In the genomic region with DNA sequence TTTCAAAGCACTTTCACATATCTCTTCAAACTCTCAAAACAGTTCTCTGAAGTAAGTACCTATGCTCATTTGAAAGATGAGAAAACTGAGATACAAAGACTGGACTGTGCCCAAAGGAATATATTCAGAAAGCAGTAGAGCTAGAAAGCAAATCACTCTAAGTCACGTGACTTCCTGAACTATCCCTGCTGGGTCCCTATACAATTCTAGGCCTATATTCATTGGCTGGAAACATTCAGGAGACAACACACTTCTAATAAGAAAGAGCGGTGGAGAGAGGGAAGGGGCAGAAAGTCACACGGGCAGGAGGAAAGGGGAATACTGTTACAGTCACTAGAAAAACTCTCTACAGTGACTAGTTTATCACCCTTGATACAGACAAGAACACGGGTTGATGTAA, we compare ENCODE assay signal across 18 cellular contexts.
DNase-seq lines count a peak whose midpoint lies in the region; ATAC-seq, FAIRE-seq and TF ChIP-seq lines count a peak whose summit lies in the region.
"Had no signal": no experiment of that assay in that cellular context is flagged by ENCODE, and none has a peak within 500 bp of the region (broad histone marks: within the 10 kb centered on the region; RNA-seq: fewer than 3 reads in every experiment).

No MANE protein-coding gene starts in this region.

- no peak overlapping the region for H3K4ac ChIP-seq in H1 (replicated peaks; ENCODE audit: insufficient read length, low read depth, low read length)

- no peaks in the 10 kb centered on the region; the same call in 1 of the 2 replicates for H3K36me3 ChIP-seq in GM23338 (ENCODE audit: insufficient read depth)
- no peaks in the 10 kb centered on the region for H3K36me3 ChIP-seq in H1 (ENCODE audit: control insufficient read depth in 2 of 4, insufficient read depth in 4 of 4, low read length in 3 of 4)

- WGBS in H1 (ENCODE audit: extremely low coverage in 1 of 2, insufficient coverage in 1 of 2, insufficient read length in 1 of 2, insufficient replicate concordance in 2 of 2, low coverage in 1 of 2, low lambda C conversion rate in 2 of 2, missing lambda C conversion rate in 1 of 2), 2 experiments: 77% methylated on average over 4 of the region's 4 CpGs; no CpG with 5 or more reads in 1 of the 2 experiments

- no peak overlapping the region for H4K8ac ChIP-seq in H1 (ENCODE audit: extremely low read depth, insufficient read depth, low read length)

- FAIRE-seq in H1 (lab: Jason Lieb, UNC): peak; percentile 58
- FAIRE-seq: D721Med, G401.6, GM12892, H54, HTR-8/SVneo had no signal

- H3K27ac ChIP-seq in GM23338 (ENCODE audit: low read depth): no peak overlapping the region
- H3K27ac ChIP-seq in H1 (ENCODE audit: low read depth, low read length): no peak overlapping the region
- H3K27ac ChIP-seq: C4-2B had no signal

- H2AFZ ChIP-seq in GM23338 (no peak overlapping the region), H1 (ENCODE audit: low read length) (no peak overlapping the region)

- H3K4me3 ChIP-seq in GM23338 (no peak overlapping the region), H1 (ENCODE audit: extremely low read depth in 1 of 4, insufficient read depth in 2 of 4, low read depth in 3 of 4, low read length in 4 of 4) (no peak overlapping the region)

- no peak overlapping the region for H2BK15ac ChIP-seq in H1 (ENCODE audit: low read length)

- H3K4me3 Mint-ChIP-seq in GM23338 (no peak overlapping the region), WTC11 (no peak overlapping the region)
- H3K4me3 Mint-ChIP-seq: CD4-positive, alpha-beta T cell; HFFc6 had no signal

- H3K4me2 ChIP-seq in GM23338: no peak overlapping the region
- no peak overlapping the region for H3K4me2 ChIP-seq in H1 (ENCODE audit: insufficient read depth in 1 of 2, low read depth in 2 of 2, low read length in 2 of 2)

- H4K91ac ChIP-seq in H1 (replicated peaks; ENCODE audit: insufficient read length, low read length): no peak overlapping the region

- H2BK12ac ChIP-seq in H1 (ENCODE audit: low read depth, low read length): no peak overlapping the region

- H3K36me3 Mint-ChIP-seq in GM23338 (ENCODE audit: low read depth): no peaks in the 10 kb centered on the region
- H3K36me3 Mint-ChIP-seq in WTC11: no peaks in the 10 kb centered on the region

- H3K18ac ChIP-seq in H1 (ENCODE audit: extremely low read depth, low read length): no peak overlapping the region

- no peak for TF ChIP-seq RAD21 in H1 (IDR thresholded peaks at IDR 0.05 in 1 of 2, conservative IDR thresholded peaks at IDR 0.05 in 1 of 2; ENCODE audit: low read depth in 2 of 2, low read length in 2 of 2)

- no peaks in the 10 kb centered on the region for H3K9me3 ChIP-seq in H1 (ENCODE audit: insufficient read depth in 2 of 2, low read depth in 1 of 2, low read length in 1 of 2)
- H3K9me3 ChIP-seq: Caco-2 had no signal

- H3K14ac ChIP-seq in H1 (ENCODE audit: insufficient read length): no peak overlapping the region

- POLR2A ChIA-PET in WTC11 (lab: Charles Lee): no interaction called here
- POLR2A ChIA-PET in H1 (lab: Charles Lee; ENCODE audit: partially characterized antibody): no interaction called here

- H3F3A ChIP-seq in GM23338 (replicated peaks; ENCODE audit: low read depth): no peaks in the 10 kb centered on the region

- no peak for DNase-seq in GM23338 (ENCODE audit: low spot score)
- no peak for DNase-seq in WTC11 (ENCODE audit: low spot score)
- DNase-seq in H1 (ENCODE audit: low read depth in 1 of 2, low spot score in 2 of 2): no peak
- DNase-seq in NCI-H1694 treated with DMSO at 0.1 percent for 48 hours (lab: John Stamatoyannopoulos, UW): no peak
- DNase-seq: Caco-2; CD4-positive, alpha-beta T cell; HFFc6; IMR-90; Karpas-422 had no signal

- H2BK20ac ChIP-seq in H1 (ENCODE audit: low read length): no peak overlapping the region

- H3K9me3 Mint-ChIP-seq in GM23338 (no peaks in the 10 kb centered on the region; the same call in 2 of the 3 replicates), WTC11 (no peaks in the 10 kb centered on the region)
- H3K9me3 Mint-ChIP-seq: CD4-positive, alpha-beta T cell; HFFc6 had no signal

- CTCF ChIA-PET in WTC11 (lab: Charles Lee) (no interaction called here), H1 (lab: Charles Lee; ENCODE audit: partially characterized antibody) (interaction anchor here (1.3 kb wide), 1 partner anchor 10 kb away, joined by 4 read pairs; no protein-coding TSS in a partner anchor)

- H3K79me1 ChIP-seq in H1 (ENCODE audit: low read depth, low read length): no peaks in the 10 kb centered on the region

- H3K27ac Mint-ChIP-seq in GM23338 (no peak overlapping the region), WTC11 (peak overlapping the region; percentile 8; the same call in 1 of the 2 replicates)
- H3K27ac Mint-ChIP-seq: CD4-positive, alpha-beta T cell; HFFc6 had no signal

- no peak overlapping the region for H3K23ac ChIP-seq in H1 (ENCODE audit: insufficient read length)

- H2BK5ac ChIP-seq in H1 (ENCODE audit: low read depth, low read length): no peak overlapping the region

- no peak for TF ChIP-seq POLR2A in H1 (IDR thresholded peaks at IDR 0.05; ENCODE audit: control extremely low read depth in 1 of 2, low read depth in 2 of 2, low read length in 2 of 2)

- no peak overlapping the region for H2AK5ac ChIP-seq in H1 (ENCODE audit: low read depth, low read length)

- no peak overlapping the region for H4K5ac ChIP-seq in H1 (ENCODE audit: insufficient read length, low read depth, low read length)

- H2BK120ac ChIP-seq in H1 (replicated peaks; ENCODE audit: low read depth, low read length): no peak overlapping the region

- H3K4me1 Mint-ChIP-seq in GM23338: peaks cover 15% of the 10 kb centered on the region
- peaks cover 15% of the 10 kb centered on the region for H3K4me1 Mint-ChIP-seq in WTC11

- H3K4me1 ChIP-seq in GM23338 (ENCODE audit: insufficient read depth): no peaks in the 10 kb centered on the region
- no peaks in the 10 kb centered on the region for H3K4me1 ChIP-seq in H1 (replicated peaks in 1 of 4; ENCODE audit: control insufficient read depth in 3 of 4, insufficient read depth in 4 of 4, low read length in 3 of 4)
- H3K4me1 ChIP-seq: Caco-2 had no signal

- H3K79me2 ChIP-seq in GM23338 (replicated peaks; ENCODE audit: insufficient read depth) (peaks cover 20% of the 10 kb centered on the region), H1 (ENCODE audit: control insufficient read depth in 1 of 2, insufficient read depth in 2 of 2, low read length in 2 of 2) (peaks cover 0 to 9% of the 10 kb centered on the region in 2 experiments; a peak in 1 of 4 replicates)

- H3K27me3 ChIP-seq in GM23338 (ENCODE audit: insufficient read depth) (no peaks in the 10 kb centered on the region), H1 (replicated peaks in 1 of 4; ENCODE audit: control insufficient read depth in 3 of 4, extremely low read depth in 1 of 4, insufficient read depth in 3 of 4, low read length in 3 of 4) (no peaks in the 10 kb centered on the region)

- H3K9me2 ChIP-seq in GM23338 (ENCODE audit: insufficient read depth): no peaks in the 10 kb centered on the region

- no peak overlapping the region for H3K56ac ChIP-seq in H1 (replicated peaks; ENCODE audit: insufficient read length, low read depth, low read length)

- TF ChIP-seq EP300 in H1 (IDR thresholded peaks at IDR 0.05; ENCODE audit: borderline replicate concordance in 1 of 2, low read depth in 2 of 2, low read length in 2 of 2): no peak

- H3K9ac ChIP-seq in H1 (replicated peaks in 1 of 4; ENCODE audit: extremely low read depth in 1 of 4, low read depth in 3 of 4, low read length in 3 of 4): no peak overlapping the region

- no peaks in the 10 kb centered on the region for H3K23me2 ChIP-seq in H1 (ENCODE audit: low read depth, low read length)

- H4K20me1 ChIP-seq in GM23338 (replicated peaks; ENCODE audit: insufficient read depth): peaks cover 3% of the 10 kb centered on the region; the same call in 1 of the 2 replicates
- peaks cover 0 to 2% of the 10 kb centered on the region in 2 experiments for H4K20me1 ChIP-seq in H1 (replicated peaks in 1 of 2; ENCODE audit: control insufficient read depth in 1 of 2, insufficient read depth in 2 of 2, low read length in 2 of 2)

- TF ChIP-seq CTCF in GM23338 (conservative IDR thresholded peaks at IDR 0.05; ENCODE audit: low read depth in 2 of 2) (no peak), WTC11 (IDR thresholded peaks at IDR 0.05) (no peak), H1 (IDR thresholded peaks at IDR 0.05; ENCODE audit: control extremely low read depth in 1 of 3, insufficient read depth in 1 of 3, low read depth in 1 of 3, low read length in 3 of 3) (no peak)

- no peaks in the 10 kb centered on the region for H3K27me3 Mint-ChIP-seq in GM23338 (ENCODE audit: insufficient read depth, low read depth, poor library complexity)
- H3K27me3 Mint-ChIP-seq in WTC11 (ENCODE audit: low read depth): no peaks in the 10 kb centered on the region
- H3K27me3 Mint-ChIP-seq: CD4-positive, alpha-beta T cell had no signal

- ATAC-seq in GM23338: peak; percentile 53; the same call in 2 of the 3 replicates
- peak; percentile 57; the same call in 1 of the 2 replicates for ATAC-seq in WTC11
- no peak for ATAC-seq in HG03280 (IDR thresholded peaks at IDR 0.05; ENCODE audit: unreplicated experiment)
- ATAC-seq in HG02870 (IDR thresholded peaks at IDR 0.05; ENCODE audit: unreplicated experiment): no peak
- ATAC-seq: HCT116 had no signal

TF ChIP-seq in GM23338, 12 proteins besides CTCF, POLR2A, EP300 and RAD21 (continues in another document):
- no peak for TF ChIP-seq ZNF331 (CRISPR knock-in tag; IDR thresholded peaks at IDR 0.05; ENCODE audit: low read depth)

TF ChIP-seq in WTC11, 78 proteins besides CTCF, POLR2A, EP300 and RAD21 (continues in another document):
- TF ChIP-seq, protein P1, sequence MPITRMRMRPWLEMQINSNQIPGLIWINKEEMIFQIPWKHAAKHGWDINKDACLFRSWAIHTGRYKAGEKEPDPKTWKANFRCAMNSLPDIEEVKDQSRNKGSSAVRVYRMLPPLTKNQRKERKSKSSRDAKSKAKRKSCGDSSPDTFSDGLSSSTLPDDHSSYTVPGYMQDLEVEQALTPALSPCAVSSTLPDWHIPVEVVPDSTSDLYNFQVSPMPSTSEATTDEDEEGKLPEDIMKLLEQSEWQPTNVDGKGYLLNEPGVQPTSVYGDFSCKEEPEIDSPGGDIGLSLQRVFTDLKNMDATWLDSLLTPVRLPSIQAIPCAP (CRISPR knock-in tag; IDR thresholded peaks at IDR 0.05): no peak

TF ChIP-seq in H1, 55 proteins besides CTCF, POLR2A, EP300 and RAD21:
- TF ChIP-seq CBX5 (IDR thresholded peaks at IDR 0.05; ENCODE audit: low read depth, low read length): no peak
- TF ChIP-seq BCL11A (IDR thresholded peaks at IDR 0.05; ENCODE audit: low read depth in 2 of 2, low read length in 2 of 2): no peak
- no peak for TF ChIP-seq CREB1 (IDR thresholded peaks at IDR 0.05)
- no peak for TF ChIP-seq SIX5 (IDR thresholded peaks at IDR 0.05; ENCODE audit: low read depth, low read length)
- TF ChIP-seq GABPA (IDR thresholded peaks at IDR 0.05; ENCODE audit: borderline replicate concordance, insufficient read depth, low read length): no peak
- no peak for TF ChIP-seq TAF7 (optimal IDR thresholded peaks at IDR 0.05; ENCODE audit: borderline replicate concordance, low read depth, low read length)
- TF ChIP-seq CBX8 (IDR thresholded peaks at IDR 0.05; ENCODE audit: borderline replicate concordance, low read depth, low read length): no peak
- TF ChIP-seq GTF2F1 (IDR thresholded peaks at IDR 0.05; ENCODE audit: borderline replicate concordance, low read depth, low read length): no peak
- TF ChIP-seq KDM4A (IDR thresholded peaks at IDR 0.05; ENCODE audit: low read depth, low read length, severe bottlenecking): no peak

Comparison
In these comparisons a context has a peak if more than half of its experiments do, and no peak if none do; other contexts are left out.
1. ATAC-seq: peak in GM23338 (single experiment) and WTC11 (single experiment); none in HG03280 (single experiment) and HG02870 (single experiment).